ENCODE assay signal across 8 cellular contexts in genomic region chr9:121650220-121651013, GRCh38. TPM values are rescaled to one million over a fixed set of nuclear protein-coding genes. Genes with fewer than 3 reads are reported as not detected.
DNase-seq lines count a peak whose midpoint lies in the region; ATAC-seq, FAIRE-seq and TF ChIP-seq lines count a peak whose summit lies in the region.

No MANE protein-coding gene starts in this region.

- no peaks in the 10 kb centered on the region for H3K36me3 ChIP-seq in iPS-20b (ENCODE audit: insufficient read depth, low read depth, low read length)
- no peaks in the 10 kb centered on the region for H3K36me3 ChIP-seq in breast epithelium

- ATAC-seq in GM21528 (IDR thresholded peaks at IDR 0.05; ENCODE audit: low FRiP score, unreplicated experiment): no peak

- no peak overlapping the region for H3K27ac Mint-ChIP-seq in activated T-cell treated with anti-CD3 and anti-CD28 coated beads, Interleukin-2, amount 50 U/mL, for 24 hours

- H3K27ac ChIP-seq in iPS-20b (ENCODE audit: low read length) (no peak overlapping the region), breast epithelium (peak overlapping the region in 1 of 2 donors; percentile 49)

- H3K4me3 ChIP-seq in LNCaP clone FGC (ENCODE audit: low read depth, low read length): peak overlapping the region; percentile 63; the same call in 1 of the 2 replicates
- peak overlapping the region; percentile 83 for H3K4me3 ChIP-seq in iPS-20b (ENCODE audit: low read length)
- H3K4me3 ChIP-seq in breast epithelium: no peak overlapping the region

- H3K9me3 ChIP-seq in iPS-20b (ENCODE audit: insufficient read depth, low read depth, low read length) (no peaks in the 10 kb centered on the region), breast epithelium (no peaks in the 10 kb centered on the region)

- peak overlapping the region; percentile 33 for H3K4me3 Mint-ChIP-seq in activated T-cell treated with anti-CD3 and anti-CD28 coated beads, Interleukin-2, amount 50 U/mL, for 24 hours

- peak; percentile 90 for DNase-seq in COR-L47 (lab: John Stamatoyannopoulos, UW)
- no peak for DNase-seq in LNCaP clone FGC (ENCODE audit: low read depth)
- DNase-seq in activated T-cell treated with anti-CD3 and anti-CD28 coated beads, Interleukin-2, amount 50 U/mL, for 24 hours: peak; percentile 41
- peak; percentile 15 to 21 for DNase-seq in stimulated activated CD8-positive, alpha-beta memory T cell treated with anti-CD3 and anti-CD28 coated beads, Interleukin-2, amount 100 ng/mL, for 48 hours (ENCODE audit: low read depth in 2 of 2)
- DNase-seq in breast epithelium (ENCODE audit: low spot score in 2 of 2): no peak
- DNase-seq in GM19239 (ENCODE audit: insufficient read length, low spot score): no peak

- intact Hi-C loops in breast epithelium (cut with DNase I; ENCODE audit: low total_unique reads): no loop called here

- no peaks in the 10 kb centered on the region for H3K36me3 Mint-ChIP-seq in activated T-cell treated with anti-CD3 and anti-CD28 coated beads, Interleukin-2, amount 50 U/mL, for 24 hours (ENCODE audit: low read depth)

- peaks cover 66% of the 10 kb centered on the region for H3K27me3 Mint-ChIP-seq in activated T-cell treated with anti-CD3 and anti-CD28 coated beads, Interleukin-2, amount 50 U/mL, for 24 hours

- H3K9ac ChIP-seq in iPS-20b (ENCODE audit: low read depth, low read length): peak overlapping the region; percentile 25; the same call in 1 of the 2 replicates

- no peak for TF ChIP-seq POLR2A in breast epithelium (IDR thresholded peaks at IDR 0.05)

- H3K27me3 ChIP-seq in iPS-20b (ENCODE audit: insufficient read depth, low read length): peaks cover 24% of the 10 kb centered on the region
- no peaks in the 10 kb centered on the region for H3K27me3 ChIP-seq in breast epithelium

- H3K4me1 ChIP-seq in iPS-20b (ENCODE audit: insufficient read depth, low read length) (peaks cover 14% of the 10 kb centered on the region), breast epithelium (peaks cover 0 to 4% of the 10 kb centered on the region in 2 donors)

- H3K4me1 Mint-ChIP-seq in activated T-cell treated with anti-CD3 and anti-CD28 coated beads, Interleukin-2, amount 50 U/mL, for 24 hours (ENCODE audit: low read depth): peaks cover 16% of the 10 kb centered on the region

- no peak for FAIRE-seq in GM19239 (lab: Jason Lieb, UNC)

- no peaks in the 10 kb centered on the region for H3K9me3 Mint-ChIP-seq in activated T-cell treated with anti-CD3 and anti-CD28 coated beads, Interleukin-2, amount 50 U/mL, for 24 hours

- TF ChIP-seq CTCF in LNCaP clone FGC (IDR thresholded peaks at IDR 0.05; ENCODE audit: control insufficient read depth, extremely low read depth, insufficient read depth) (no peak), breast epithelium (IDR thresholded peaks at IDR 0.05) (no peak)

RNA-seq across cellular contexts. Expression of gene DAB2IP, which starts 1.0 kb away (rescaled TPM):
- 10 to 100 TPM; 16.0 to 56.0 (median 55.8) TPM for total RNA-seq in breast epithelium

Comparison
In these comparisons a context has a peak if more than half of its experiments do, and no peak if none do; other contexts are left out.
1. DNase-seq: peak in COR-L47 (single experiment), activated T-cell treated with anti-CD3 and anti-CD28 coated beads, Interleukin-2, amount 50 U/mL, for 24 hours (single experiment) and stimulated activated CD8-positive, alpha-beta memory T cell treated with anti-CD3 and anti-CD28 coated beads, Interleukin-2, amount 100 ng/mL, for 48 hours (2 of 2); none in LNCaP clone FGC (single experiment), breast epithelium (0 of 2) and GM19239 (single experiment).
2. H3K4me3 ChIP-seq: peak in LNCaP clone FGC (single experiment) and iPS-20b (single experiment); none in breast epithelium (0 of 3).